In the genomic region with DNA sequence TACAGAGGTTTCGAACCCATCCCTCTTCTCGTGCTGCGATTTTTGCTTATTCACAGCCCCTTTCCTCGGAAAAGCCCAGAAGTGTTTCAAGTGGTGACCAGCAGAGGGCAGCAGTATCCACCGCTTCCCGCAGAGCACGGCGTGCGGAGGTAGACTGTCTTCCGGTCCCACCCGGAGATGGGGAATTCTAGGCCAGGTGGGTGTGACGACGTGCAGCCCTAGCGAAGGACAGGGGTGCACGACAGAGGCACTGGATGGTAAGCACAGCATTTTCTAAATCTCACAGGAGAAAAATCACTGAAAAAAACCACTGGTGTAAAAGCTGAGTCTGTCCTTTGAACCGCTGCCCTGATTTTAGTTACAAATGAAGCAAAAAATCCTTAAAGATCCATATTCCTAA, we compare ENCODE assay signal across 1 cellular context.
TF ChIP-seq lines count a peak whose summit lies in the region.

No MANE protein-coding gene starts in this region.

TF ChIP-seq in GM12878, 131 proteins besides CTCF, POLR2A, EP300 and RAD21 (continued from another document and continues in another):
- TF ChIP-seq CEBPZ (IDR thresholded peaks at IDR 0.05; ENCODE audit: low read depth, low read length), result no peak
- peak; percentile 96 for TF ChIP-seq SMC3 (IDR thresholded peaks at IDR 0.05; ENCODE audit: borderline replicate concordance, low read length)
- peak; percentile 46; the same call in 1 of the 2 replicates for TF ChIP-seq EED (IDR thresholded peaks at IDR 0.05; ENCODE audit: low read depth)
- TF ChIP-seq HDAC6 (IDR thresholded peaks at IDR 0.05; ENCODE audit: unreplicated experiment), result no peak
- no peak for TF ChIP-seq TAF1 (IDR thresholded peaks at IDR 0.05; ENCODE audit: borderline replicate concordance, low read depth, low read length)
- TF ChIP-seq ETV6 (conservative IDR thresholded peaks at IDR 0.05 in 1 of 2, IDR thresholded peaks at IDR 0.05 in 1 of 2; ENCODE audit: borderline replicate concordance in 1 of 2, low read depth in 1 of 2), result peak in 1 of 2 experiments; percentile 22; a peak in 2 of 4 replicates
- peak; percentile 79 for TF ChIP-seq ZNF687 (IDR thresholded peaks at IDR 0.05)
- TF ChIP-seq, protein P1, sequence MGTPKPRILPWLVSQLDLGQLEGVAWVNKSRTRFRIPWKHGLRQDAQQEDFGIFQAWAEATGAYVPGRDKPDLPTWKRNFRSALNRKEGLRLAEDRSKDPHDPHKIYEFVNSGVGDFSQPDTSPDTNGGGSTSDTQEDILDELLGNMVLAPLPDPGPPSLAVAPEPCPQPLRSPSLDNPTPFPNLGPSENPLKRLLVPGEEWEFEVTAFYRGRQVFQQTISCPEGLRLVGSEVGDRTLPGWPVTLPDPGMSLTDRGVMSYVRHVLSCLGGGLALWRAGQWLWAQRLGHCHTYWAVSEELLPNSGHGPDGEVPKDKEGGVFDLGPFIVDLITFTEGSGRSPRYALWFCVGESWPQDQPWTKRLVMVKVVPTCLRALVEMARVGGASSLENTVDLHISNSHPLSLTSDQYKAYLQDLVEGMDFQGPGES (IDR thresholded peaks at IDR 0.05), result no peak
- no peak for TF ChIP-seq SUPT20H (IDR thresholded peaks at IDR 0.05; ENCODE audit: borderline replicate concordance, control insufficient read depth, low read depth, low read length)
- TF ChIP-seq ESRRA (IDR thresholded peaks at IDR 0.05; ENCODE audit: low read length), result no peak
- TF ChIP-seq PAX8 (IDR thresholded peaks at IDR 0.05), result no peak
- TF ChIP-seq POLR2AphosphoS5 (IDR thresholded peaks at IDR 0.05; ENCODE audit: low read length), result no peak
- TF ChIP-seq, protein P2, sequence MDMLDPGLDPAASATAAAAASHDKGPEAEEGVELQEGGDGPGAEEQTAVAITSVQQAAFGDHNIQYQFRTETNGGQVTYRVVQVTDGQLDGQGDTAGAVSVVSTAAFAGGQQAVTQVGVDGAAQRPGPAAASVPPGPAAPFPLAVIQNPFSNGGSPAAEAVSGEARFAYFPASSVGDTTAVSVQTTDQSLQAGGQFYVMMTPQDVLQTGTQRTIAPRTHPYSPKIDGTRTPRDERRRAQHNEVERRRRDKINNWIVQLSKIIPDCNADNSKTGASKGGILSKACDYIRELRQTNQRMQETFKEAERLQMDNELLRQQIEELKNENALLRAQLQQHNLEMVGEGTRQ (IDR thresholded peaks at IDR 0.05; ENCODE audit: borderline replicate concordance, low read depth, low read length), result no peak
- no peak for TF ChIP-seq NFYA (IDR thresholded peaks at IDR 0.05; ENCODE audit: borderline replicate concordance, low read depth, low read length)
- TF ChIP-seq SIX5 (IDR thresholded peaks at IDR 0.05; ENCODE audit: low read depth, low read length, severe bottlenecking), result no peak
- peak; percentile 53; the same call in 1 of the 2 replicates for TF ChIP-seq LARP7 (IDR thresholded peaks at IDR 0.05)
- no peak for TF ChIP-seq TCF7 (IDR thresholded peaks at IDR 0.05; ENCODE audit: borderline replicate concordance)
- TF ChIP-seq MEF2B (IDR thresholded peaks at IDR 0.05; ENCODE audit: partially characterized antibody, poor library complexity, severe bottlenecking), result no peak
- no peak for TF ChIP-seq KAT2A (conservative IDR thresholded peaks at IDR 0.05; ENCODE audit: control insufficient read depth, low read depth, low read length)
- TF ChIP-seq STAT1 (conservative IDR thresholded peaks at IDR 0.05), result no peak
- TF ChIP-seq HSF1 (IDR thresholded peaks at IDR 0.05; ENCODE audit: low read depth, low read length), result no peak
- TF ChIP-seq SPI1 (IDR thresholded peaks at IDR 0.05; ENCODE audit: borderline replicate concordance, insufficient read depth, low read depth, low read length), result no peak
- no peak for TF ChIP-seq CBX3 (IDR thresholded peaks at IDR 0.05; ENCODE audit: borderline replicate concordance, low read depth)
- TF ChIP-seq MTA2 (IDR thresholded peaks at IDR 0.05; ENCODE audit: low read depth), result no peak
- TF ChIP-seq SMAD5 (IDR thresholded peaks at IDR 0.05; ENCODE audit: low read depth), result no peak
- TF ChIP-seq, protein P3, sequence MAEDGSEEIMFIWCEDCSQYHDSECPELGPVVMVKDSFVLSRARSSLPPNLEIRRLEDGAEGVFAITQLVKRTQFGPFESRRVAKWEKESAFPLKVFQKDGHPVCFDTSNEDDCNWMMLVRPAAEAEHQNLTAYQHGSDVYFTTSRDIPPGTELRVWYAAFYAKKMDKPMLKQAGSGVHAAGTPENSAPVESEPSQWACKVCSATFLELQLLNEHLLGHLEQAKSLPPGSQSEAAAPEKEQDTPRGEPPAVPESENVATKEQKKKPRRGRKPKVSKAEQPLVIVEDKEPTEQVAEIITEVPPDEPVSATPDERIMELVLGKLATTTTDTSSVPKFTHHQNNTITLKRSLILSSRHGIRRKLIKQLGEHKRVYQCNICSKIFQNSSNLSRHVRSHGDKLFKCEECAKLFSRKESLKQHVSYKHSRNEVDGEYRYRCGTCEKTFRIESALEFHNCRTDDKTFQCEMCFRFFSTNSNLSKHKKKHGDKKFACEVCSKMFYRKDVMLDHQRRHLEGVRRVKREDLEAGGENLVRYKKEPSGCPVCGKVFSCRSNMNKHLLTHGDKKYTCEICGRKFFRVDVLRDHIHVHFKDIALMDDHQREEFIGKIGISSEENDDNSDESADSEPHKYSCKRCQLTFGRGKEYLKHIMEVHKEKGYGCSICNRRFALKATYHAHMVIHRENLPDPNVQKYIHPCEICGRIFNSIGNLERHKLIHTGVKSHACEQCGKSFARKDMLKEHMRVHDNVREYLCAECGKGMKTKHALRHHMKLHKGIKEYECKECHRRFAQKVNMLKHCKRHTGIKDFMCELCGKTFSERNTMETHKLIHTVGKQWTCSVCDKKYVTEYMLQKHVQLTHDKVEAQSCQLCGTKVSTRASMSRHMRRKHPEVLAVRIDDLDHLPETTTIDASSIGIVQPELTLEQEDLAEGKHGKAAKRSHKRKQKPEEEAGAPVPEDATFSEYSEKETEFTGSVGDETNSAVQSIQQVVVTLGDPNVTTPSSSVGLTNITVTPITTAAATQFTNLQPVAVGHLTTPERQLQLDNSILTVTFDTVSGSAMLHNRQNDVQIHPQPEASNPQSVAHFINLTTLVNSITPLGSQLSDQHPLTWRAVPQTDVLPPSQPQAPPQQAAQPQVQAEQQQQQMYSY (CRISPR knock-in tag; IDR thresholded peaks at IDR 0.05), result no peak
- TF ChIP-seq, protein P4, sequence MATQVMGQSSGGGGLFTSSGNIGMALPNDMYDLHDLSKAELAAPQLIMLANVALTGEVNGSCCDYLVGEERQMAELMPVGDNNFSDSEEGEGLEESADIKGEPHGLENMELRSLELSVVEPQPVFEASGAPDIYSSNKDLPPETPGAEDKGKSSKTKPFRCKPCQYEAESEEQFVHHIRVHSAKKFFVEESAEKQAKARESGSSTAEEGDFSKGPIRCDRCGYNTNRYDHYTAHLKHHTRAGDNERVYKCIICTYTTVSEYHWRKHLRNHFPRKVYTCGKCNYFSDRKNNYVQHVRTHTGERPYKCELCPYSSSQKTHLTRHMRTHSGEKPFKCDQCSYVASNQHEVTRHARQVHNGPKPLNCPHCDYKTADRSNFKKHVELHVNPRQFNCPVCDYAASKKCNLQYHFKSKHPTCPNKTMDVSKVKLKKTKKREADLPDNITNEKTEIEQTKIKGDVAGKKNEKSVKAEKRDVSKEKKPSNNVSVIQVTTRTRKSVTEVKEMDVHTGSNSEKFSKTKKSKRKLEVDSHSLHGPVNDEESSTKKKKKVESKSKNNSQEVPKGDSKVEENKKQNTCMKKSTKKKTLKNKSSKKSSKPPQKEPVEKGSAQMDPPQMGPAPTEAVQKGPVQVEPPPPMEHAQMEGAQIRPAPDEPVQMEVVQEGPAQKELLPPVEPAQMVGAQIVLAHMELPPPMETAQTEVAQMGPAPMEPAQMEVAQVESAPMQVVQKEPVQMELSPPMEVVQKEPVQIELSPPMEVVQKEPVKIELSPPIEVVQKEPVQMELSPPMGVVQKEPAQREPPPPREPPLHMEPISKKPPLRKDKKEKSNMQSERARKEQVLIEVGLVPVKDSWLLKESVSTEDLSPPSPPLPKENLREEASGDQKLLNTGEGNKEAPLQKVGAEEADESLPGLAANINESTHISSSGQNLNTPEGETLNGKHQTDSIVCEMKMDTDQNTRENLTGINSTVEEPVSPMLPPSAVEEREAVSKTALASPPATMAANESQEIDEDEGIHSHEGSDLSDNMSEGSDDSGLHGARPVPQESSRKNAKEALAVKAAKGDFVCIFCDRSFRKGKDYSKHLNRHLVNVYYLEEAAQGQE (IDR thresholded peaks at IDR 0.05; ENCODE audit: low read depth, low read length), result no peak
- TF ChIP-seq ZBED1 (IDR thresholded peaks at IDR 0.05; ENCODE audit: borderline replicate concordance), result no peak
- TF ChIP-seq GATAD2B (conservative IDR thresholded peaks at IDR 0.05; ENCODE audit: low read depth), result no peak
- no peak for TF ChIP-seq JUNB (IDR thresholded peaks at IDR 0.05)
- no peak for TF ChIP-seq WRNIP1 (IDR thresholded peaks at IDR 0.05; ENCODE audit: borderline replicate concordance, low read depth, low read length)
- no peak for TF ChIP-seq CBFB (IDR thresholded peaks at IDR 0.05; ENCODE audit: low read depth)
- no peak for TF ChIP-seq SP1 (IDR thresholded peaks at IDR 0.05; ENCODE audit: low read depth, low read length)
- TF ChIP-seq SIN3A (IDR thresholded peaks at IDR 0.05; ENCODE audit: low read depth, low read length), result no peak
- 0 out of 2 replicates have a peak, but pooled peaks have one; percentile 21 for TF ChIP-seq SREBF2 (IDR thresholded peaks at IDR 0.05; ENCODE audit: low read length)
- TF ChIP-seq ATF7 (IDR thresholded peaks at IDR 0.05; ENCODE audit: low read depth), result 0 out of 2 replicates have a peak, but pooled peaks have one; percentile 36
- TF ChIP-seq RUNX3 (IDR thresholded peaks at IDR 0.05; ENCODE audit: low read length), result peak; percentile 63
- no peak for TF ChIP-seq RBBP5 (conservative IDR thresholded peaks at IDR 0.05)
- TF ChIP-seq, protein P5, sequence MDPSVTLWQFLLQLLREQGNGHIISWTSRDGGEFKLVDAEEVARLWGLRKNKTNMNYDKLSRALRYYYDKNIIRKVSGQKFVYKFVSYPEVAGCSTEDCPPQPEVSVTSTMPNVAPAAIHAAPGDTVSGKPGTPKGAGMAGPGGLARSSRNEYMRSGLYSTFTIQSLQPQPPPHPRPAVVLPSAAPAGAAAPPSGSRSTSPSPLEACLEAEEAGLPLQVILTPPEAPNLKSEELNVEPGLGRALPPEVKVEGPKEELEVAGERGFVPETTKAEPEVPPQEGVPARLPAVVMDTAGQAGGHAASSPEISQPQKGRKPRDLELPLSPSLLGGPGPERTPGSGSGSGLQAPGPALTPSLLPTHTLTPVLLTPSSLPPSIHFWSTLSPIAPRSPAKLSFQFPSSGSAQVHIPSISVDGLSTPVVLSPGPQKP (IDR thresholded peaks at IDR 0.05; ENCODE audit: low read depth, low read length), result peak; percentile 80; the same call in 1 of the 2 replicates
- TF ChIP-seq HDGF (IDR thresholded peaks at IDR 0.05), result no peak
